19 cellular contexts compared by ENCODE assay signal in genomic region chr22:35656284-35656752, GRCh38. TPM values are rescaled to one million over a fixed set of nuclear protein-coding genes. Genes with fewer than 3 reads are reported as not detected.
DNase-seq lines count a peak whose midpoint lies in the region; ATAC-seq and TF ChIP-seq lines count a peak whose summit lies in the region.
"Had no signal": no experiment of that assay in that cellular context is flagged by ENCODE, and none has a peak within 500 bp of the region (broad histone marks: within the 10 kb centered on the region; RNA-seq: fewer than 3 reads in every experiment).

No MANE protein-coding gene starts in this region.

- H3K4me1 Mint-ChIP-seq in activated CD4-positive, alpha-beta T cell treated with anti-CD3 and anti-CD28 coated beads for 36 hours: peaks cover 73% of the 10 kb centered on the region
- peaks cover 73 to 74% of the 10 kb centered on the region in 2 donors for H3K4me1 Mint-ChIP-seq in natural killer cell treated with Interleukin-12 subunit alpha and Interleukin-12 subunit beta and Interleukin-15 and Interleukin-18, amount 100 ng/mL, for 72 hours (ENCODE audit: low read depth in 2 of 2)

- peaks cover 88% of the 10 kb centered on the region for H3K36me3 Mint-ChIP-seq in activated CD4-positive, alpha-beta T cell treated with anti-CD3 and anti-CD28 coated beads for 36 hours (ENCODE audit: low read depth)
- H3K36me3 Mint-ChIP-seq in natural killer cell treated with Interleukin-12 subunit alpha and Interleukin-12 subunit beta and Interleukin-15 and Interleukin-18, amount 100 ng/mL, for 72 hours: peaks cover 62% of the 10 kb centered on the region

- no peak overlapping the region for H3K4me3 Mint-ChIP-seq in activated CD4-positive, alpha-beta T cell treated with anti-CD3 and anti-CD28 coated beads for 36 hours
- H3K4me3 Mint-ChIP-seq in natural killer cell treated with Interleukin-12 subunit alpha and Interleukin-12 subunit beta and Interleukin-15 and Interleukin-18, amount 100 ng/mL, for 72 hours: no peak overlapping the region
- H3K4me3 Mint-ChIP-seq: stimulated activated memory B cell treated with anti-CD40 and anti-IgM and Interleukin-4, amounts not matched to agents 10 μg/mL and 1 μg/mL and 100 μg/mL, for 72 hours had no signal

- no peak for ATAC-seq in activated CD4-positive, alpha-beta T cell treated with anti-CD3 and anti-CD28 coated beads for 36 hours
- no peak for ATAC-seq in natural killer cell treated with Interleukin-12 subunit alpha and Interleukin-12 subunit beta and Interleukin-15 and Interleukin-18, amount 100 ng/mL, for 72 hours
- ATAC-seq in HG02642 (IDR thresholded peaks at IDR 0.05; ENCODE audit: poor library complexity, unreplicated experiment) (no peak), GM21619 (IDR thresholded peaks at IDR 0.05; ENCODE audit: unreplicated experiment) (no peak)
- ATAC-seq: A549; left cardiac atrium; stimulated activated memory B cell treated with anti-CD40 and anti-IgM and Interleukin-4, amounts not matched to agents 10 μg/mL and 1 μg/mL and 100 μg/mL, for 72 hours had no signal

- H3K4me3 ChIP-seq in cardiac fibroblast (replicated peaks in 1 of 2; ENCODE audit: low read depth in 2 of 2, low read length in 2 of 2): no peak overlapping the region
- H3K4me3 ChIP-seq: A549, HAP-1, tibial artery had no signal

- H3K27ac Mint-ChIP-seq in activated CD4-positive, alpha-beta T cell treated with anti-CD3 and anti-CD28 coated beads for 36 hours: peak overlapping the region; percentile 39
- peak overlapping the region; percentile 65 to 94 for H3K27ac Mint-ChIP-seq in natural killer cell treated with Interleukin-12 subunit alpha and Interleukin-12 subunit beta and Interleukin-15 and Interleukin-18, amount 100 ng/mL, for 72 hours
- H3K27ac Mint-ChIP-seq: stimulated activated memory B cell treated with anti-CD40 and anti-IgM and Interleukin-4, amounts not matched to agents 10 μg/mL and 1 μg/mL and 100 μg/mL, for 72 hours had no signal

- POLR2A ChIA-PET in activated CD4-positive, alpha-beta T cell treated with anti-CD3 and anti-CD28 coated beads for 36 hours (lab: Charles Lee): interaction anchor here (0.6 kb wide), 1 partner anchor 358 kb away, joined by 3 read pairs; no protein-coding TSS in a partner anchor

- no peaks in the 10 kb centered on the region for H3K27me3 Mint-ChIP-seq in activated CD4-positive, alpha-beta T cell treated with anti-CD3 and anti-CD28 coated beads for 36 hours
- no peaks in the 10 kb centered on the region for H3K27me3 Mint-ChIP-seq in natural killer cell treated with Interleukin-12 subunit alpha and Interleukin-12 subunit beta and Interleukin-15 and Interleukin-18, amount 100 ng/mL, for 72 hours
- H3K27me3 Mint-ChIP-seq: stimulated activated memory B cell treated with anti-CD40 and anti-IgM and Interleukin-4, amounts not matched to agents 10 μg/mL and 1 μg/mL and 100 μg/mL, for 72 hours had no signal

- CTCF ChIA-PET in activated CD4-positive, alpha-beta T cell treated with anti-CD3 and anti-CD28 coated beads for 36 hours (lab: Charles Lee): no interaction called here

- peaks cover 14% of the 10 kb centered on the region for H3K9me3 Mint-ChIP-seq in activated CD4-positive, alpha-beta T cell treated with anti-CD3 and anti-CD28 coated beads for 36 hours (ENCODE audit: low read depth)
- H3K9me3 Mint-ChIP-seq in natural killer cell treated with Interleukin-12 subunit alpha and Interleukin-12 subunit beta and Interleukin-15 and Interleukin-18, amount 100 ng/mL, for 72 hours: no peaks in the 10 kb centered on the region
- H3K9me3 Mint-ChIP-seq: stimulated activated memory B cell treated with anti-CD40 and anti-IgM and Interleukin-4, amounts not matched to agents 10 μg/mL and 1 μg/mL and 100 μg/mL, for 72 hours had no signal

- no peak for DNase-seq in activated CD4-positive, alpha-beta T cell treated with anti-CD3 and anti-CD28 coated beads for 36 hours
- DNase-seq in activated CD4-positive, alpha-beta T cell treated with anti-CD3 and anti-CD28 coated beads for 1 hour: no peak
- DNase-seq in NCI-H526 (lab: John Stamatoyannopoulos, UW) (peak; percentile 89 to 92), cardiac fibroblast (ENCODE audit: low read depth in 2 of 2) (peak; percentile 30 to 48), AML-193 (lab: John Stamatoyannopoulos, UW) (no peak)
- DNase-seq in natural killer cell treated with Interleukin-12 subunit alpha and Interleukin-12 subunit beta and Interleukin-15 and Interleukin-18, amount 100 ng/mL, for 72 hours (ENCODE audit: low spot score): no peak
- DNase-seq: activated CD4-positive, alpha-beta T cell treated with anti-CD3 and anti-CD28 coated beads, Interleukin-2, amount 50 U/mL, for 1 hour; GDM1; hypothalamus; left cardiac atrium; posterior cingulate gyrus; SHP77; small intestine; tibial artery had no signal

- no peak for TF ChIP-seq CTCF in cardiac fibroblast (IDR thresholded peaks at IDR 0.05; ENCODE audit: low read depth, low read length)

- intact Hi-C loops in activated CD4-positive, alpha-beta T cell treated with anti-CD3 and anti-CD28 coated beads for 36 hours (cut with DNase I, micrococcal nuclease): no loop called here

RNA-seq across cellular contexts. Expression of gene APOL6, which starts 8.1 kb away (rescaled TPM):
- 10 to 100 TPM; 34.3 to 35.5 TPM for total RNA-seq in activated CD4-positive, alpha-beta T cell treated with anti-CD3 and anti-CD28 coated beads for 36 hours
- 100 to 1,000 TPM in 1 of 2 donors, 10 to 100 TPM in 1; 63.8 to 142 TPM for total RNA-seq in natural killer cell treated with Interleukin-12 subunit alpha and Interleukin-12 subunit beta and Interleukin-15 and Interleukin-18, amount 100 ng/mL, for 72 hours

RNA-seq across cellular contexts. Expression of gene MB, which starts 39.2 kb away (rescaled TPM):
- not detected for total RNA-seq in activated CD4-positive, alpha-beta T cell treated with anti-CD3 and anti-CD28 coated beads for 36 hours
- total RNA-seq in natural killer cell treated with Interleukin-12 subunit alpha and Interleukin-12 subunit beta and Interleukin-15 and Interleukin-18, amount 100 ng/mL, for 72 hours: not detected

Comparison
In these comparisons a context has a peak if more than half of its experiments do, and no peak if none do; other contexts are left out.
1. DNase-seq: peak in NCI-H526 (2 of 2) and cardiac fibroblast (2 of 2); none in activated CD4-positive, alpha-beta T cell treated with anti-CD3 and anti-CD28 coated beads for 36 hours (single experiment), activated CD4-positive, alpha-beta T cell treated with anti-CD3 and anti-CD28 coated beads for 1 hour (single experiment), natural killer cell treated with Interleukin-12 subunit alpha and Interleukin-12 subunit beta and Interleukin-15 and Interleukin-18, amount 100 ng/mL, for 72 hours (single experiment) and AML-193 (0 of 2).